8 cellular contexts compared by ENCODE assay signal in genomic region chr12:64256166-64256800, GRCh38.
DNase-seq lines count a peak whose midpoint lies in the region; ATAC-seq and TF ChIP-seq lines count a peak whose summit lies in the region.

No MANE protein-coding gene starts in this region.

- DNase-seq in AG09309 (ENCODE audit: low read depth) (peak; percentile 23), NCI-H2196 treated with DMSO at 0.1 percent for 48 hours (lab: John Stamatoyannopoulos, UW; ENCODE audit: unreplicated experiment) (peak; percentile 8), astrocyte of the hippocampus (ENCODE audit: low read depth, low spot score) (peak; percentile 70), iPS-NIHi7 (ENCODE audit: extremely low spot score) (peak; percentile 22), substantia nigra (lab: John Stamatoyannopoulos, UW) (peak in 2 of 49 donors; percentile 21 to 23)
- no peak for DNase-seq in stimulated activated CD4-positive, alpha-beta T cell treated with anti-CD3 and anti-CD28 coated beads, Interleukin-2, amount 100 ng/mL, for 24 hours

- TF ChIP-seq CTCF in AG09309 (IDR thresholded peaks at IDR 0.05; ENCODE audit: control insufficient read depth, insufficient read depth, low read depth, low read length, missing control alignments), result peak; percentile 46

- peak overlapping the region; percentile 5 for H3K27ac ChIP-seq in substantia nigra (ENCODE audit: low read depth, low read length, poor library complexity, severe bottlenecking)

- no peak overlapping the region for H3K4me3 ChIP-seq in AG09309 (ENCODE audit: control insufficient read depth, low read depth, low read length)

- ATAC-seq in GM21529 (IDR thresholded peaks at IDR 0.05; ENCODE audit: unreplicated experiment), result peak; percentile 57
- ATAC-seq in GM21528 (IDR thresholded peaks at IDR 0.05; ENCODE audit: low FRiP score, unreplicated experiment), result no peak

Comparison
In these comparisons a context has a peak if more than half of its experiments do, and no peak if none do; other contexts are left out.
1. DNase-seq: peak in AG09309 (single experiment), NCI-H2196 treated with DMSO at 0.1 percent for 48 hours (single experiment), astrocyte of the hippocampus (single experiment) and iPS-NIHi7 (single experiment); none in stimulated activated CD4-positive, alpha-beta T cell treated with anti-CD3 and anti-CD28 coated beads, Interleukin-2, amount 100 ng/mL, for 24 hours (0 of 2).